14 cellular contexts compared by ENCODE assay signal in genomic region chr21:45850181-45850580, GRCh38.
DNase-seq lines count a peak whose midpoint lies in the region; ATAC-seq and TF ChIP-seq lines count a peak whose summit lies in the region.
"Had no signal": no experiment of that assay in that cellular context is flagged by ENCODE, and none has a peak within 500 bp of the region (broad histone marks: within the 10 kb centered on the region; RNA-seq: fewer than 3 reads in every experiment).

No MANE protein-coding gene starts in this region.

- in situ Hi-C loops in transverse colon (cut with MboI; ENCODE audit: low pct_ligation_motif_present in 1 of 4, low pct_unique_long_range_greater_than_20kb in 1 of 4, low sequenced_read_pairs in 3 of 4): no loop called here

- no peaks in the 10 kb centered on the region for H3K36me3 Mint-ChIP-seq in activated T-cell treated with anti-CD3 and anti-CD28 coated beads, Interleukin-2, amount 50 U/mL, for 24 hours (ENCODE audit: low read depth)
- peaks cover 12% of the 10 kb centered on the region for H3K36me3 Mint-ChIP-seq in glutamatergic neuron (ENCODE audit: unreplicated experiment)
- no peaks in the 10 kb centered on the region for H3K36me3 Mint-ChIP-seq in type B pancreatic cell

- no peaks in the 10 kb centered on the region for H3K36me3 ChIP-seq in transverse colon
- H3K36me3 ChIP-seq: HAP-1 had no signal

- H3K4me1 Mint-ChIP-seq in activated T-cell treated with anti-CD3 and anti-CD28 coated beads, Interleukin-2, amount 50 U/mL, for 24 hours (ENCODE audit: low read depth): peaks cover 10% of the 10 kb centered on the region
- H3K4me1 Mint-ChIP-seq in glutamatergic neuron (ENCODE audit: low read depth, unreplicated experiment) (peaks cover 27% of the 10 kb centered on the region), type B pancreatic cell (ENCODE audit: unreplicated experiment) (peaks cover 24% of the 10 kb centered on the region)

- no peak overlapping the region for H3K27ac ChIP-seq in transverse colon
- H3K27ac ChIP-seq: BLaER1 had no signal

- no peak overlapping the region for H3K4me3 ChIP-seq in transverse colon
- H3K4me3 ChIP-seq: BLaER1, GM12878, HAP-1 had no signal

- H3K27me3 Mint-ChIP-seq in activated T-cell treated with anti-CD3 and anti-CD28 coated beads, Interleukin-2, amount 50 U/mL, for 24 hours: peaks cover 9% of the 10 kb centered on the region
- H3K27me3 Mint-ChIP-seq in glutamatergic neuron (ENCODE audit: unreplicated experiment) (peaks cover 6% of the 10 kb centered on the region), type B pancreatic cell (peaks cover 6% of the 10 kb centered on the region)

- no peaks in the 10 kb centered on the region for H3K9me3 Mint-ChIP-seq in activated T-cell treated with anti-CD3 and anti-CD28 coated beads, Interleukin-2, amount 50 U/mL, for 24 hours
- H3K9me3 Mint-ChIP-seq in glutamatergic neuron (ENCODE audit: unreplicated experiment) (peaks cover 7% of the 10 kb centered on the region), type B pancreatic cell (no peaks in the 10 kb centered on the region)

- intact Hi-C loops in sciatic nerve (cut with DNase I): no loop called here
- intact Hi-C loops in transverse colon (cut with DNase I; ENCODE audit: low total_unique reads): no loop called here

- no peaks in the 10 kb centered on the region for H3K9me3 ChIP-seq in transverse colon
- H3K9me3 ChIP-seq: HAP-1 had no signal

- 75% methylated on average over 4 of the region's 4 CpGs; no CpG with 5 or more reads in 1 of the 2 donors for WGBS in transverse colon (ENCODE audit: low coverage in 1 of 2), 2 donors

- peaks cover 0 to 5% (median 0%) of the 10 kb centered on the region in 4 donors for H3K4me1 ChIP-seq in transverse colon
- H3K4me1 ChIP-seq: HAP-1 had no signal

- TF ChIP-seq CTCF in glutamatergic neuron (IDR thresholded peaks at IDR 0.05; ENCODE audit: partially characterized antibody, unreplicated experiment) (no peak), type B pancreatic cell (conservative IDR thresholded peaks at IDR 0.05) (no peak), transverse colon (IDR thresholded peaks at IDR 0.05) (no peak)

- no peak overlapping the region for H3K27ac Mint-ChIP-seq in activated T-cell treated with anti-CD3 and anti-CD28 coated beads, Interleukin-2, amount 50 U/mL, for 24 hours
- no peak overlapping the region for H3K27ac Mint-ChIP-seq in glutamatergic neuron (ENCODE audit: unreplicated experiment)
- H3K27ac Mint-ChIP-seq in type B pancreatic cell: no peak overlapping the region

- no peak overlapping the region for H3K4me3 Mint-ChIP-seq in activated T-cell treated with anti-CD3 and anti-CD28 coated beads, Interleukin-2, amount 50 U/mL, for 24 hours
- H3K4me3 Mint-ChIP-seq in glutamatergic neuron (ENCODE audit: unreplicated experiment): no peak overlapping the region
- no peak overlapping the region for H3K4me3 Mint-ChIP-seq in type B pancreatic cell

- H3K27me3 ChIP-seq in transverse colon: no peaks in the 10 kb centered on the region
- H3K27me3 ChIP-seq: BLaER1 had no signal

- DNase-seq in activated T-cell treated with anti-CD3 and anti-CD28 coated beads, Interleukin-2, amount 50 U/mL, for 24 hours: peak; percentile 9
- DNase-seq in activated T-cell treated with anti-CD3 and anti-CD28 coated beads, Interleukin-2, amount 50 U/mL, for 48 hours: no peak
- DNase-seq in glutamatergic neuron (peak; percentile 4), sciatic nerve (ENCODE audit: low spot score) (peak; percentile 41), type B pancreatic cell (ENCODE audit: extremely low spot score, unreplicated experiment) (peak; percentile 37), NCI-H146 (lab: John Stamatoyannopoulos, UW) (no peak), transverse colon (no peak)
- DNase-seq: 8988T, AML-193, GOT3 had no signal

- TF ChIP-seq EP300 in transverse colon (IDR thresholded peaks at IDR 0.05; ENCODE audit: low read depth): no peak

- TF ChIP-seq POLR2A in transverse colon (IDR thresholded peaks at IDR 0.05): no peak

- ATAC-seq in sciatic nerve: no peak
- ATAC-seq: GM12878, HepG2 had no signal

Comparison
In these comparisons a context has a peak if more than half of its experiments do, and no peak if none do; other contexts are left out.
1. DNase-seq: peak in activated T-cell treated with anti-CD3 and anti-CD28 coated beads, Interleukin-2, amount 50 U/mL, for 24 hours (single experiment), glutamatergic neuron (single experiment), sciatic nerve (single experiment) and type B pancreatic cell (single experiment); none in activated T-cell treated with anti-CD3 and anti-CD28 coated beads, Interleukin-2, amount 50 U/mL, for 48 hours (0 of 2), NCI-H146 (single experiment) and transverse colon (single experiment).